Comparison of ENCODE assay signal across 12 cellular contexts in the genomic region with DNA sequence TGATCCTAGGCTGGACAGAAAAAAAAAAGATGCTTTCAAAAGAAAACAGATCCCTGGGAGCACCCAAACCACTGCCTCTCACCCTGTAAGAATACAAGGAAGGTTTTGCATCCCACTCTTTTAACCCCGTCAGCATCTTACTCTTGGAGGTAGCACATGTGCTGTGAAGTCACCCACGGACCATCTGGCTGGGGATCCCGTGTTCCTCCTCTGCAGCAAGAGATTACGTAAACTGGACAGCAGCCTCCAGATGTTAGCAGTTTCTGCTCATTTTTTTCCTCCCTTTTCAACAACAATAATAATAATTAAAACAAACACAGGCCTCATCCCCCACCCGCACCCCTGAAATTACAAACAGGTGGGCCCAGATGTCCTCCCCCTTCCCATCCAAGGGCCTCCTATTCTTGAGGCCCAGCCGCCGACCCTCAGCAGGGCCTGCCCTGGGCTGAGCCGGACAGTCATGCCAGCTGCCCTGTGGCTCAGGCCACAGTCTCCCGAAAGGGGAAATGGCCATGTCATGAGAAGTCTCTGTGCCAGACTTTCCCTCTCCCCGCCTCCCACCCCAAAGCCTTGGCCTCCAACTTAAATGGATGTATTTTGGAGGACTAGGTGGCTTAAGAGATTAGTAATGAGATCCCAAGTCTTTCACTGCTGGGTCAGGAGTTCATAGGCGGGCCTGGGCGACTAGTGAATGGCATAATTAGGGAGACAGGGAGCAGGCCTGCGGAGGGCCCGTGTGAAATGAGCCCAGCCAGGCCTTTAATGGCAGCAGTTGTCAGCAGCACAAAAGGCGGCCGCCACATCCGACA.
DNase-seq lines count a peak whose midpoint lies in the region; ATAC-seq and TF ChIP-seq lines count a peak whose summit lies in the region.
"Had no signal": no experiment of that assay in that cellular context is flagged by ENCODE, and none has a peak within 500 bp of the region (broad histone marks: within the 10 kb centered on the region; RNA-seq: fewer than 3 reads in every experiment).

No MANE protein-coding gene starts in this region.

- peak overlapping the region; percentile 11 for H3K27ac ChIP-seq in upper lobe of right lung

- no peaks in the 10 kb centered on the region for H3K36me3 ChIP-seq in mucosa of descending colon (ENCODE audit: low read depth)
- no peaks in the 10 kb centered on the region for H3K36me3 ChIP-seq in upper lobe of right lung

- ATAC-seq in mucosa of descending colon = peak; percentile 43
- ATAC-seq in upper lobe of right lung = peak; percentile 27
- no peak for ATAC-seq in GM21367 (IDR thresholded peaks at IDR 0.05; ENCODE audit: unreplicated experiment)
- ATAC-seq in HG03521 (IDR thresholded peaks at IDR 0.05; ENCODE audit: unreplicated experiment) = no peak

- no peaks in the 10 kb centered on the region for H3K9me3 ChIP-seq in mucosa of descending colon
- H3K9me3 ChIP-seq in upper lobe of right lung = no peaks in the 10 kb centered on the region
- H3K9me3 ChIP-seq: SK-N-SH had no signal

- TF ChIP-seq CTCF in fibroblast of mammary gland (conservative IDR thresholded peaks at IDR 0.05; ENCODE audit: control insufficient read depth, insufficient read depth, low read depth, low read length) (no peak), mucosa of descending colon (IDR thresholded peaks at IDR 0.05) (no peak), upper lobe of right lung (IDR thresholded peaks at IDR 0.05) (no peak)

- H3K27me3 ChIP-seq in upper lobe of right lung = no peaks in the 10 kb centered on the region

- intact Hi-C loops in mucosa of descending colon (cut with DNase I, micrococcal nuclease) (no loop called here), upper lobe of right lung (cut with DNase I) (no loop called here)

- peak; percentile 34 for DNase-seq in NCI-H69 (lab: John Stamatoyannopoulos, UW)
- DNase-seq in fibroblast of mammary gland (ENCODE audit: low read depth) = peak; percentile 95
- peak in 2 of 3 donors; percentile 14 to 50 for DNase-seq in mucosa of descending colon
- DNase-seq in upper lobe of right lung = no peak
- DNase-seq in T-helper 2 cell = no peak
- DNase-seq: activated CD4-positive, alpha-beta memory T cell treated with anti-CD3 and anti-CD28 coated beads, Interleukin-2, amount 10 ng/mL, durations not matched to agents 7 days and 5 days; activated naive CD8-positive, alpha-beta T cell treated with anti-CD3 and anti-CD28 coated beads, Interleukin-2, amount 10 ng/mL, durations not matched to agents 7 days and 5 days; kidney glomerular epithelial cell; SK-N-SH; stimulated activated CD8-positive, alpha-beta memory T cell treated with anti-CD3 and anti-CD28 coated beads, Interleukin-4, amount 100 ng/mL, for 48 hours had no signal

- no peak overlapping the region for H3K4me3 ChIP-seq in fibroblast of mammary gland (ENCODE audit: control insufficient read depth, low read depth, low read length)
- H3K4me3 ChIP-seq in mucosa of descending colon = no peak overlapping the region
- H3K4me3 ChIP-seq in upper lobe of right lung = no peak overlapping the region

- H3K4me1 ChIP-seq in mucosa of descending colon (ENCODE audit: low read depth) (no peaks in the 10 kb centered on the region), upper lobe of right lung (no peaks in the 10 kb centered on the region)

Comparison
In these comparisons a context has a peak if more than half of its experiments do, and no peak if none do; other contexts are left out.
1. DNase-seq: peak in NCI-H69 (single experiment), fibroblast of mammary gland (single experiment) and mucosa of descending colon (2 of 3); none in upper lobe of right lung (single experiment) and T-helper 2 cell (0 of 5).
2. ATAC-seq: peak in mucosa of descending colon (single experiment) and upper lobe of right lung (single experiment); none in GM21367 (single experiment) and HG03521 (single experiment).